Comparison of ENCODE assay signal across 2 cellular contexts in genomic region chr20:45294003-45294368, GRCh38.
TF ChIP-seq lines count a peak whose summit lies in the region.

No MANE protein-coding gene starts in this region.

TF ChIP-seq in SK-N-SH, 30 proteins besides CTCF, POLR2A, EP300 and RAD21 (continued from another document):
- TF ChIP-seq, protein P1, sequence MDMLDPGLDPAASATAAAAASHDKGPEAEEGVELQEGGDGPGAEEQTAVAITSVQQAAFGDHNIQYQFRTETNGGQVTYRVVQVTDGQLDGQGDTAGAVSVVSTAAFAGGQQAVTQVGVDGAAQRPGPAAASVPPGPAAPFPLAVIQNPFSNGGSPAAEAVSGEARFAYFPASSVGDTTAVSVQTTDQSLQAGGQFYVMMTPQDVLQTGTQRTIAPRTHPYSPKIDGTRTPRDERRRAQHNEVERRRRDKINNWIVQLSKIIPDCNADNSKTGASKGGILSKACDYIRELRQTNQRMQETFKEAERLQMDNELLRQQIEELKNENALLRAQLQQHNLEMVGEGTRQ (IDR thresholded peaks at IDR 0.05; ENCODE audit: borderline replicate concordance, low read depth, low read length), result no peak
- TF ChIP-seq POLR2AphosphoS5 (IDR thresholded peaks at IDR 0.05; ENCODE audit: low read depth, low read length) (no peak), ELF1 (IDR thresholded peaks at IDR 0.05) (no peak), FOSL2 (IDR thresholded peaks at IDR 0.05; ENCODE audit: borderline replicate concordance, low read depth) (no peak), YY1 (IDR thresholded peaks at IDR 0.05; ENCODE audit: low read depth) (no peak), GABPA (IDR thresholded peaks at IDR 0.05; ENCODE audit: low read depth) (no peak), CHD2 (IDR thresholded peaks at IDR 0.05; ENCODE audit: low read length, partially characterized antibody) (no peak), NFIC (IDR thresholded peaks at IDR 0.05; ENCODE audit: borderline replicate concordance) (no peak), SMC3 (IDR thresholded peaks at IDR 0.05; ENCODE audit: low read depth, low read length) (no peak), MXI1 (IDR thresholded peaks at IDR 0.05; ENCODE audit: low read depth, low read length) (no peak), FOXM1 (IDR thresholded peaks at IDR 0.05; ENCODE audit: low read depth) (no peak)

TF ChIP-seq in SK-N-SH treated with all-trans-retinoic acid at 6 μM for 48 hours, 23 proteins besides CTCF, POLR2A, EP300 and RAD21 (continued from another document):
- TF ChIP-seq ZFP30 (CRISPR knock-in tag; IDR thresholded peaks at IDR 0.05) (no peak), TOX (CRISPR knock-in tag; IDR thresholded peaks at IDR 0.05; ENCODE audit: borderline replicate concordance) (no peak), ZNF70 (CRISPR knock-in tag; IDR thresholded peaks at IDR 0.05) (no peak), TCF4 (CRISPR knock-in tag; IDR thresholded peaks at IDR 0.05; ENCODE audit: borderline replicate concordance) (no peak)
- TF ChIP-seq, protein P2, sequence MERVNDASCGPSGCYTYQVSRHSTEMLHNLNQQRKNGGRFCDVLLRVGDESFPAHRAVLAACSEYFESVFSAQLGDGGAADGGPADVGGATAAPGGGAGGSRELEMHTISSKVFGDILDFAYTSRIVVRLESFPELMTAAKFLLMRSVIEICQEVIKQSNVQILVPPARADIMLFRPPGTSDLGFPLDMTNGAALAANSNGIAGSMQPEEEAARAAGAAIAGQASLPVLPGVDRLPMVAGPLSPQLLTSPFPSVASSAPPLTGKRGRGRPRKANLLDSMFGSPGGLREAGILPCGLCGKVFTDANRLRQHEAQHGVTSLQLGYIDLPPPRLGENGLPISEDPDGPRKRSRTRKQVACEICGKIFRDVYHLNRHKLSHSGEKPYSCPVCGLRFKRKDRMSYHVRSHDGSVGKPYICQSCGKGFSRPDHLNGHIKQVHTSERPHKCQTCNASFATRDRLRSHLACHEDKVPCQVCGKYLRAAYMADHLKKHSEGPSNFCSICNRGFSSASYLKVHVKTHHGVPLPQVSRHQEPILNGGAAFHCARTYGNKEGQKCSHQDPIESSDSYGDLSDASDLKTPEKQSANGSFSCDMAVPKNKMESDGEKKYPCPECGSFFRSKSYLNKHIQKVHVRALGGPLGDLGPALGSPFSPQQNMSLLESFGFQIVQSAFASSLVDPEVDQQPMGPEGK (CRISPR knock-in tag; IDR thresholded peaks at IDR 0.05; ENCODE audit: borderline replicate concordance), result no peak
